ENCODE assay signal across 8 cellular contexts in the genomic region with DNA sequence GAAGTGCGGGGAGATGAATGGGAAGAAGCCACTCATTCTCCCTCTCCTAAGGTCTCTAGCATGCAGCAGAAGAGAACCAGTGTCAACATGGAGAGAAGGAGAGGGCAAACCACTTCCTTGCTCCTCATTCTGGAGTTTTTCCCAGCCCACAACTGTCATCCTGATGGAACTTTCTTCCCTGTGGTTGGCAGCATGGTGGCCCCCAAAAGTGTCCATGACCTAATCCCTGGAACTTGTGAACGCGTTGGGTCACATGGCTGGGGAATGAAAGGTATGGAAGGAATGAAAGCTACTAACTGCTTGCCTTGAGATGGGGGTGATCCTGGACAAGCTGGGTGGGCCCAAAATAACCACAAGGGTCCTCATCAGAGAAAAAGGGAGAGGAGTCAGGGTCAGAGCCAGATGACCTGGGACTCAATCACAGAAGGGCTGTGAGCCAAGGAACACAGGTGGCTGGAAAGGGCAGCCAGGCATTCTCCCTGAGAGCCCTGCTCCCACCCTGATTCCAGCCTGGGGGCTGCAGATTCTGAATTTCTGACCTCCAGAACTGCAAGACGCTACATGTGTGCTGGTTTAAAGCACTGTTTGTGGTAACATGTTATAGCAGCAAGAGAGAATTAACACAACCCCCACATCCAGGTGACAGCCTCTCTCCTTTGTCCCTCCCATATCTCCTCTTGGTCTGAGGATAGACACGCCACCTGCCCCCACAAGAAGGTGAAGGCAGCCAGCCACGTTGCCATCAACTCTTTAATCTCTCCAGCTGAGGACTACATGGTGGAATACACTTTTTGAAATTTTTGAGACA.
DNase-seq lines count a peak whose midpoint lies in the region; ATAC-seq and TF ChIP-seq lines count a peak whose summit lies in the region.

No MANE protein-coding gene starts in this region.

- H3K9me3 ChIP-seq in mesodermal cell (ENCODE audit: control insufficient read depth, low read length) (no peaks in the 10 kb centered on the region), WERI-Rb-1 (ENCODE audit: severe bottlenecking) (no peaks in the 10 kb centered on the region)

- H3K4me1 Mint-ChIP-seq in HFFc6 (ENCODE audit: low read depth) (peaks cover 60% of the 10 kb centered on the region), brain (peaks cover 19% of the 10 kb centered on the region)

- peaks cover 10% of the 10 kb centered on the region for H3K36me3 Mint-ChIP-seq in HFFc6 (ENCODE audit: low read depth)
- peaks cover 26% of the 10 kb centered on the region for H3K36me3 Mint-ChIP-seq in brain

- H3K27me3 ChIP-seq in WERI-Rb-1 (ENCODE audit: insufficient read depth, low read depth, severe bottlenecking), result no peaks in the 10 kb centered on the region

- H3K4me1 ChIP-seq in mesodermal cell (ENCODE audit: control insufficient read depth, insufficient read depth, low read length, poor library complexity, severe bottlenecking), result peaks cover 30% of the 10 kb centered on the region

- H3K27ac ChIP-seq in 22Rv1 (peak overlapping the region; percentile 56), mesodermal cell (ENCODE audit: low read depth, low read length, severe bottlenecking) (peak overlapping the region; percentile 93), WERI-Rb-1 (no peak overlapping the region)

- H3K36me3 ChIP-seq in mesodermal cell (ENCODE audit: control insufficient read depth, insufficient read depth, low read length), result peaks cover 40% of the 10 kb centered on the region
- peaks cover 17% of the 10 kb centered on the region for H3K36me3 ChIP-seq in WERI-Rb-1

- H3K9me3 Mint-ChIP-seq in HFFc6 (no peaks in the 10 kb centered on the region), brain (peaks cover 0 to 2% (median 0%) of the 10 kb centered on the region in 5 experiments)

- 88 to 100% methylated on average over 4 to 5 of the region's 6 CpGs for WGBS in mesodermal cell (ENCODE audit: insufficient coverage in 2 of 2), 2 experiments

- TF ChIP-seq CTCF in 22Rv1 (IDR thresholded peaks at IDR 0.05) (no peak), HFFc6 (IDR thresholded peaks at IDR 0.05) (no peak), brain (conservative IDR thresholded peaks at IDR 0.05) (no peak), WERI-Rb-1 (IDR thresholded peaks at IDR 0.05; ENCODE audit: low read depth, low read length) (no peak)

- ATAC-seq in GM18519 (IDR thresholded peaks at IDR 0.05; ENCODE audit: low FRiP score, unreplicated experiment), result no peak
- no peak for ATAC-seq in HG03378 (IDR thresholded peaks at IDR 0.05; ENCODE audit: unreplicated experiment)

- H3K27ac Mint-ChIP-seq in HFFc6, result peak overlapping the region; percentile 99
- H3K27ac Mint-ChIP-seq in brain, result peak overlapping the region; percentile 41 to 90 (median 87)

- H3K4me3 Mint-ChIP-seq in HFFc6 (peak overlapping the region; percentile 87), brain (no peak overlapping the region)

- DNase-seq in HFFc6 (peak; percentile 87), WERI-Rb-1 (no peak), 8988T (no peak)

- H3K4me3 ChIP-seq in mesodermal cell (ENCODE audit: extremely low read depth, insufficient read depth, low read length, poor library complexity, severe bottlenecking) (no peak overlapping the region), WERI-Rb-1 (ENCODE audit: low read depth, low read length) (no peak overlapping the region)

- H3K27me3 Mint-ChIP-seq in HFFc6 (ENCODE audit: insufficient read depth), result peaks cover 2% of the 10 kb centered on the region; the same call in 1 of the 2 replicates
- no peaks in the 10 kb centered on the region for H3K27me3 Mint-ChIP-seq in brain
